12 cellular contexts compared by ENCODE assay signal in the genomic region with DNA sequence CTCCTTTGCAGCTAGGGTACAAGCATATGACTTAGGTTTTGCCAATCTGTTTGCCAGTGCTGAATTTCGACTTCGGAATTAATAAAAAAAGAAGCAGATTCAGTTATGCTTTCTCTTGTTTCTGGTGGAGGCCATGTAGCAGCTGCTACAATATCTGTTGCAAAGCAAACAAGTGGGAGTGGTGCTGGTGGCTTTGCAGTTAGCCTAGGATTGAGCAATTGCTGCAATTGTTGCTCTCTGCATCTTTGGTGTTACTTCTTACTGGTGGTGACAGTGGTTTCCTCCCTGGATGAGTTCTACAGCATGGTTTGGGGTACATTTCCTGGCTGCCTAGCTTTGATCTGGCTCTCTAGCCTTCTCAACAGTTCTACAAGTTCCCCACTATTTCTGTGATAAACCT. TPM values are rescaled to one million over a fixed set of nuclear protein-coding genes. Genes with fewer than 3 reads are reported as not detected.
DNase-seq lines count a peak whose midpoint lies in the region; TF ChIP-seq lines count a peak whose summit lies in the region.
"Not testable (repeated sequence)": the region's sequence is repeated elsewhere in the genome, so short reads cannot be mapped to it uniquely, and the experiment has no call there.
"Had no signal": no experiment of that assay in that cellular context is flagged by ENCODE, and none has a peak within 500 bp of the region (broad histone marks: within the 10 kb centered on the region; RNA-seq: fewer than 3 reads in every experiment).

No MANE protein-coding gene starts in this region.

- not testable (repeated sequence) for H3K9ac ChIP-seq in colonic mucosa (ENCODE audit: low read depth in 2 of 2, low read length in 2 of 2)

- not testable (repeated sequence) for H3K4me3 ChIP-seq in colonic mucosa, prostate gland, testis

- H3K27me3 ChIP-seq in colonic mucosa; prostate gland (replicated peaks; ENCODE audit: insufficient read depth); testis: not testable (repeated sequence)

- not testable (repeated sequence) for H3K27ac ChIP-seq in colonic mucosa, prostate gland, testis

- TF ChIP-seq POLR2A in prostate gland (IDR thresholded peaks at IDR 0.05); testis (IDR thresholded peaks at IDR 0.05): not testable (repeated sequence)

- TF ChIP-seq CTCF in colonic mucosa (IDR thresholded peaks at IDR 0.05); prostate gland (IDR thresholded peaks at IDR 0.05); testis (IDR thresholded peaks at IDR 0.05): not testable (repeated sequence)

- H3K4me1 ChIP-seq in colonic mucosa; prostate gland (replicated peaks); testis: not testable (repeated sequence)

- DNase-seq in GF-D8 (lab: John Stamatoyannopoulos, UW) (peak; percentile 58), NOMO-1 treated with DMSO at 0.1 percent for 48 hours (lab: John Stamatoyannopoulos, UW; ENCODE audit: unreplicated experiment) (peak; percentile 35), T-helper 2 cell (peak in 3 of 5 experiments; percentile 23 to 88 (median 74)), colonic mucosa (peak; percentile 32), prostate gland (ENCODE audit: low spot score) (peak; percentile 3), testis (peak; percentile 16)
- DNase-seq in activated CD8-positive, alpha-beta memory T cell treated with anti-CD3 and anti-CD28 coated beads for 24 hours, result peak; percentile 68
- peak; percentile 51 for DNase-seq in activated effector memory CD4-positive, alpha-beta T cell treated with Interleukin-2 at 50 U/mL for 16 hours

- WGBS in prostate gland, result 87% methylated on average over 2 of the region's 2 CpGs
- WGBS in testis, 2 donors, result 40% methylated on average over 2 of the region's 2 CpGs; no CpG with 5 or more reads in 1 of the 2 donors

- intact Hi-C loops in colonic mucosa (cut with DNase I); prostate gland (cut with DNase I); testis (cut with DNase I; ENCODE audit: low total_unique reads): not testable (repeated sequence)

- not testable (repeated sequence) for H3K9me3 ChIP-seq in colonic mucosa, prostate gland, testis

- not testable (repeated sequence) for H3K36me3 ChIP-seq in colonic mucosa; prostate gland; testis (ENCODE audit: low read depth, missing control alignments)

RNA-seq across cellular contexts. Expression of gene PPIAL4C, which starts 1.9 kb away (rescaled TPM):
- total RNA-seq in colonic mucosa (under 1 TPM in 1 of 2 donors, not detected in 1; 0.72 TPM), prostate gland (not detected), testis (not detected)
- polyA plus RNA-seq in testis (ENCODE audit: insufficient read depth, low read depth, low replicate concordance), result not detected
- total RNA-seq: dermis microvascular lymphatic vessel endothelial cell, esophagus mucosa, glomerular endothelial cell, right atrium auricular region had no signal

Comparison
In these comparisons a context has a peak if more than half of its experiments do, and no peak if none do; other contexts are left out.
1. DNase-seq: peak in every context shown above with its lines; median percentile 74 in T-helper 2 cell; 68 in activated CD8-positive, alpha-beta memory T cell treated with anti-CD3 and anti-CD28 coated beads for 24 hours; 58 in GF-D8; 51 in activated effector memory CD4-positive, alpha-beta T cell treated with Interleukin-2 at 50 U/mL for 16 hours; 35 in NOMO-1 treated with DMSO at 0.1 percent for 48 hours; 32 in colonic mucosa; 16 in testis; 3 in prostate gland.